Comparison of ENCODE assay signal across 2 cellular contexts in the genomic region with DNA sequence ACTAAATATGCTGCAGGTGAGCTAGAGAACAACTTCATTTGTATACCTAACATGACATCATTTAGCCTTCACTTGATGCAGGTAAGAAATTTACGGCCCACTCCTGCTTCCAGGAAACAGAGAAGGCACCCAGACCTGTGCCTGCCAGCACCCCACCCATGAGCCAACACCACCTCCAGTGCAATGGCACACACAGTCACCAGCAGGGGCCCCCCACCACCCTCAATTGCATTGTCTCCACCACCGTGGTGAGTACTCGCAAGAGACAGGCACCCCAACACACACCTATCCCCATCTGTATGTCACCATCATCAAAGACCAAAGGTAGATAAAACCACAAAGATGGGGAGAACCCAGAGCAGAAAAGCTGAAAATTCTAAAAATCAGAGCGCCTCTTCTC.
TF ChIP-seq lines count a peak whose summit lies in the region.

No MANE protein-coding gene starts in this region.

TF ChIP-seq in GM23338, 12 proteins besides CTCF, POLR2A, EP300 and RAD21 (continued from another document):
- no peak for TF ChIP-seq EZH2 (IDR thresholded peaks at IDR 0.05; ENCODE audit: low read depth, unreplicated experiment)
- TF ChIP-seq CREB1 (CRISPR knock-in tag; IDR thresholded peaks at IDR 0.05; ENCODE audit: low read depth), result no peak
- TF ChIP-seq ZNF114 (CRISPR knock-in tag; IDR thresholded peaks at IDR 0.05), result no peak
- TF ChIP-seq EZH2phosphoT487 (IDR thresholded peaks at IDR 0.05; ENCODE audit: unreplicated experiment), result no peak
- no peak for TF ChIP-seq JUNB (IDR thresholded peaks at IDR 0.05; ENCODE audit: unreplicated experiment)
- TF ChIP-seq ZNF462 (CRISPR knock-in tag; IDR thresholded peaks at IDR 0.05), result no peak
- no peak for TF ChIP-seq ZNF331 (CRISPR knock-in tag; IDR thresholded peaks at IDR 0.05; ENCODE audit: low read depth)
- TF ChIP-seq, protein P1, sequence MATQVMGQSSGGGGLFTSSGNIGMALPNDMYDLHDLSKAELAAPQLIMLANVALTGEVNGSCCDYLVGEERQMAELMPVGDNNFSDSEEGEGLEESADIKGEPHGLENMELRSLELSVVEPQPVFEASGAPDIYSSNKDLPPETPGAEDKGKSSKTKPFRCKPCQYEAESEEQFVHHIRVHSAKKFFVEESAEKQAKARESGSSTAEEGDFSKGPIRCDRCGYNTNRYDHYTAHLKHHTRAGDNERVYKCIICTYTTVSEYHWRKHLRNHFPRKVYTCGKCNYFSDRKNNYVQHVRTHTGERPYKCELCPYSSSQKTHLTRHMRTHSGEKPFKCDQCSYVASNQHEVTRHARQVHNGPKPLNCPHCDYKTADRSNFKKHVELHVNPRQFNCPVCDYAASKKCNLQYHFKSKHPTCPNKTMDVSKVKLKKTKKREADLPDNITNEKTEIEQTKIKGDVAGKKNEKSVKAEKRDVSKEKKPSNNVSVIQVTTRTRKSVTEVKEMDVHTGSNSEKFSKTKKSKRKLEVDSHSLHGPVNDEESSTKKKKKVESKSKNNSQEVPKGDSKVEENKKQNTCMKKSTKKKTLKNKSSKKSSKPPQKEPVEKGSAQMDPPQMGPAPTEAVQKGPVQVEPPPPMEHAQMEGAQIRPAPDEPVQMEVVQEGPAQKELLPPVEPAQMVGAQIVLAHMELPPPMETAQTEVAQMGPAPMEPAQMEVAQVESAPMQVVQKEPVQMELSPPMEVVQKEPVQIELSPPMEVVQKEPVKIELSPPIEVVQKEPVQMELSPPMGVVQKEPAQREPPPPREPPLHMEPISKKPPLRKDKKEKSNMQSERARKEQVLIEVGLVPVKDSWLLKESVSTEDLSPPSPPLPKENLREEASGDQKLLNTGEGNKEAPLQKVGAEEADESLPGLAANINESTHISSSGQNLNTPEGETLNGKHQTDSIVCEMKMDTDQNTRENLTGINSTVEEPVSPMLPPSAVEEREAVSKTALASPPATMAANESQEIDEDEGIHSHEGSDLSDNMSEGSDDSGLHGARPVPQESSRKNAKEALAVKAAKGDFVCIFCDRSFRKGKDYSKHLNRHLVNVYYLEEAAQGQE (IDR thresholded peaks at IDR 0.05; ENCODE audit: unreplicated experiment), result no peak
TF ChIP-seq in GM23338: peak in this region for 0.

TF ChIP-seq in H1, 55 proteins besides CTCF, POLR2A, EP300 and RAD21:
- TF ChIP-seq POLR2AphosphoS5 (IDR thresholded peaks at IDR 0.05; ENCODE audit: low read depth, low read length), result no peak
- TF ChIP-seq TEAD4 (IDR thresholded peaks at IDR 0.05; ENCODE audit: low read depth, low read length), result no peak
- TF ChIP-seq MAFK (IDR thresholded peaks at IDR 0.05; ENCODE audit: low read depth, low read length), result no peak
- no peak for TF ChIP-seq JUN (IDR thresholded peaks at IDR 0.05; ENCODE audit: low read depth, low read length)
- no peak for TF ChIP-seq CBX5 (IDR thresholded peaks at IDR 0.05; ENCODE audit: low read depth, low read length)
- TF ChIP-seq, protein P2, sequence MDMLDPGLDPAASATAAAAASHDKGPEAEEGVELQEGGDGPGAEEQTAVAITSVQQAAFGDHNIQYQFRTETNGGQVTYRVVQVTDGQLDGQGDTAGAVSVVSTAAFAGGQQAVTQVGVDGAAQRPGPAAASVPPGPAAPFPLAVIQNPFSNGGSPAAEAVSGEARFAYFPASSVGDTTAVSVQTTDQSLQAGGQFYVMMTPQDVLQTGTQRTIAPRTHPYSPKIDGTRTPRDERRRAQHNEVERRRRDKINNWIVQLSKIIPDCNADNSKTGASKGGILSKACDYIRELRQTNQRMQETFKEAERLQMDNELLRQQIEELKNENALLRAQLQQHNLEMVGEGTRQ (IDR thresholded peaks at IDR 0.05; ENCODE audit: low read length), result no peak
- TF ChIP-seq MAX (IDR thresholded peaks at IDR 0.05), result no peak
- TF ChIP-seq, protein P3, sequence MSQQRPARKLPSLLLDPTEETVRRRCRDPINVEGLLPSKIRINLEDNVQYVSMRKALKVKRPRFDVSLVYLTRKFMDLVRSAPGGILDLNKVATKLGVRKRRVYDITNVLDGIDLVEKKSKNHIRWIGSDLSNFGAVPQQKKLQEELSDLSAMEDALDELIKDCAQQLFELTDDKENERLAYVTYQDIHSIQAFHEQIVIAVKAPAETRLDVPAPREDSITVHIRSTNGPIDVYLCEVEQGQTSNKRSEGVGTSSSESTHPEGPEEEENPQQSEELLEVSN (IDR thresholded peaks at IDR 0.05), result no peak
- TF ChIP-seq BRCA1 (IDR thresholded peaks at IDR 0.05; ENCODE audit: low read depth, low read length), result no peak
- TF ChIP-seq HDAC2 (IDR thresholded peaks at IDR 0.05; ENCODE audit: borderline replicate concordance in 1 of 2, low read depth in 2 of 2, low read length in 2 of 2), result no peak
- TF ChIP-seq TCF12 (IDR thresholded peaks at IDR 0.05; ENCODE audit: low read depth, low read length), result no peak
- no peak for TF ChIP-seq POU5F1 (IDR thresholded peaks at IDR 0.05; ENCODE audit: low read depth, low read length)
- no peak for TF ChIP-seq CHD1 (IDR thresholded peaks at IDR 0.05; ENCODE audit: low read depth, low read length)
- no peak for TF ChIP-seq SP1 (IDR thresholded peaks at IDR 0.05; ENCODE audit: low read depth, low read length)
- no peak for TF ChIP-seq NANOG (IDR thresholded peaks at IDR 0.05; ENCODE audit: insufficient read depth, low read depth, low read length, poor library complexity, severe bottlenecking)
- TF ChIP-seq RFX5 (IDR thresholded peaks at IDR 0.05; ENCODE audit: borderline replicate concordance, low read depth, low read length), result no peak
- no peak for TF ChIP-seq KDM4A (IDR thresholded peaks at IDR 0.05; ENCODE audit: low read depth, low read length, severe bottlenecking)
- TF ChIP-seq RXRA (IDR thresholded peaks at IDR 0.05; ENCODE audit: insufficient read depth, low read depth, low read length), result no peak
- TF ChIP-seq YY1 (IDR thresholded peaks at IDR 0.05; ENCODE audit: low read depth, low read length), result no peak
- no peak for TF ChIP-seq KDM5A (IDR thresholded peaks at IDR 0.05; ENCODE audit: low read length)
